Comparison of ENCODE assay signal across 6 cellular contexts in genomic region chr20:8079976-8080375, GRCh38.
"Had no signal": no experiment of that assay in that cellular context is flagged by ENCODE, and none has a peak within 500 bp of the region (broad histone marks: within the 10 kb centered on the region; RNA-seq: fewer than 3 reads in every experiment).

No MANE protein-coding gene starts in this region.

- H3K9me3 Mint-ChIP-seq: GM23338, H9 had no signal

- H3K4me3 Mint-ChIP-seq: GM23338, H9 had no signal

- H3K4me3 ChIP-seq: GM23338, K562 had no signal

- ATAC-seq: GM23338, HCT116, K562 had no signal

- H3K4me2 ChIP-seq: GM23338 had no signal

- H3K4me1 Mint-ChIP-seq: GM23338, H9 had no signal

- H2AFZ ChIP-seq: GM23338 had no signal

- H3K27ac Mint-ChIP-seq: GM23338, H9 had no signal

- DNase-seq: H9, IMR-90, KG1 had no signal
